Comparison of ENCODE assay signal across 1 cellular context in the genomic region with DNA sequence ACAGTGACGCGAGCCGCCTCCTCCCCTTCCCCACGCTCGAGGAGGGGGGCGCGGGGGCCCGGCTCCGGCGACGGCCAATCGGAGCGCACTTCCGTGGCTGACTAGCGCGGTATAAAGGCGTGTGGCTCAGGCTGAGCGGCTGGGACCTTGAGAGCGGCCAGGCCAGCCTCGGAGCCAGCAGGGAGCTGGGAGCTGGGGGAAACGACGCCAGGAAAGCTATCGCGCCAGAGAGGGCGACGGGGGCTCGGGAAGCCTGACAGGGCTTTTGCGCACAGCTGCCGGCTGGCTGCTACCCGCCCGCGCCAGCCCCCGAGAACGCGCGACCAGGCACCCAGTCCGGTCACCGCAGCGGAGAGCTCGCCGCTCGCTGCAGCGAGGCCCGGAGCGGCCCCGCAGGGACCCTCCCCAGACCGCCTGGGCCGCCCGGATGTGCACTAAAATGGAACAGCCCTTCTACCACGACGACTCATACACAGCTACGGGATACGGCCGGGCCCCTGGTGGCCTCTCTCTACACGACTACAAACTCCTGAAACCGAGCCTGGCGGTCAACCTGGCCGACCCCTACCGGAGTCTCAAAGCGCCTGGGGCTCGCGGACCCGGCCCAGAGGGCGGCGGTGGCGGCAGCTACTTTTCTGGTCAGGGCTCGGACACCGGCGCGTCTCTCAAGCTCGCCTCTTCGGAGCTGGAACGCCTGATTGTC.
TF ChIP-seq lines count a peak whose summit lies in the region.

A gene (plus strand): TSS at position 142 of the 703 bp plus-strand sequence. CDS start 286 bp downstream, at position 428.

TF ChIP-seq in K562, 482 proteins besides CTCF, POLR2A, EP300 and RAD21 (continued from another document and continues in another):
- TF ChIP-seq, protein P1, sequence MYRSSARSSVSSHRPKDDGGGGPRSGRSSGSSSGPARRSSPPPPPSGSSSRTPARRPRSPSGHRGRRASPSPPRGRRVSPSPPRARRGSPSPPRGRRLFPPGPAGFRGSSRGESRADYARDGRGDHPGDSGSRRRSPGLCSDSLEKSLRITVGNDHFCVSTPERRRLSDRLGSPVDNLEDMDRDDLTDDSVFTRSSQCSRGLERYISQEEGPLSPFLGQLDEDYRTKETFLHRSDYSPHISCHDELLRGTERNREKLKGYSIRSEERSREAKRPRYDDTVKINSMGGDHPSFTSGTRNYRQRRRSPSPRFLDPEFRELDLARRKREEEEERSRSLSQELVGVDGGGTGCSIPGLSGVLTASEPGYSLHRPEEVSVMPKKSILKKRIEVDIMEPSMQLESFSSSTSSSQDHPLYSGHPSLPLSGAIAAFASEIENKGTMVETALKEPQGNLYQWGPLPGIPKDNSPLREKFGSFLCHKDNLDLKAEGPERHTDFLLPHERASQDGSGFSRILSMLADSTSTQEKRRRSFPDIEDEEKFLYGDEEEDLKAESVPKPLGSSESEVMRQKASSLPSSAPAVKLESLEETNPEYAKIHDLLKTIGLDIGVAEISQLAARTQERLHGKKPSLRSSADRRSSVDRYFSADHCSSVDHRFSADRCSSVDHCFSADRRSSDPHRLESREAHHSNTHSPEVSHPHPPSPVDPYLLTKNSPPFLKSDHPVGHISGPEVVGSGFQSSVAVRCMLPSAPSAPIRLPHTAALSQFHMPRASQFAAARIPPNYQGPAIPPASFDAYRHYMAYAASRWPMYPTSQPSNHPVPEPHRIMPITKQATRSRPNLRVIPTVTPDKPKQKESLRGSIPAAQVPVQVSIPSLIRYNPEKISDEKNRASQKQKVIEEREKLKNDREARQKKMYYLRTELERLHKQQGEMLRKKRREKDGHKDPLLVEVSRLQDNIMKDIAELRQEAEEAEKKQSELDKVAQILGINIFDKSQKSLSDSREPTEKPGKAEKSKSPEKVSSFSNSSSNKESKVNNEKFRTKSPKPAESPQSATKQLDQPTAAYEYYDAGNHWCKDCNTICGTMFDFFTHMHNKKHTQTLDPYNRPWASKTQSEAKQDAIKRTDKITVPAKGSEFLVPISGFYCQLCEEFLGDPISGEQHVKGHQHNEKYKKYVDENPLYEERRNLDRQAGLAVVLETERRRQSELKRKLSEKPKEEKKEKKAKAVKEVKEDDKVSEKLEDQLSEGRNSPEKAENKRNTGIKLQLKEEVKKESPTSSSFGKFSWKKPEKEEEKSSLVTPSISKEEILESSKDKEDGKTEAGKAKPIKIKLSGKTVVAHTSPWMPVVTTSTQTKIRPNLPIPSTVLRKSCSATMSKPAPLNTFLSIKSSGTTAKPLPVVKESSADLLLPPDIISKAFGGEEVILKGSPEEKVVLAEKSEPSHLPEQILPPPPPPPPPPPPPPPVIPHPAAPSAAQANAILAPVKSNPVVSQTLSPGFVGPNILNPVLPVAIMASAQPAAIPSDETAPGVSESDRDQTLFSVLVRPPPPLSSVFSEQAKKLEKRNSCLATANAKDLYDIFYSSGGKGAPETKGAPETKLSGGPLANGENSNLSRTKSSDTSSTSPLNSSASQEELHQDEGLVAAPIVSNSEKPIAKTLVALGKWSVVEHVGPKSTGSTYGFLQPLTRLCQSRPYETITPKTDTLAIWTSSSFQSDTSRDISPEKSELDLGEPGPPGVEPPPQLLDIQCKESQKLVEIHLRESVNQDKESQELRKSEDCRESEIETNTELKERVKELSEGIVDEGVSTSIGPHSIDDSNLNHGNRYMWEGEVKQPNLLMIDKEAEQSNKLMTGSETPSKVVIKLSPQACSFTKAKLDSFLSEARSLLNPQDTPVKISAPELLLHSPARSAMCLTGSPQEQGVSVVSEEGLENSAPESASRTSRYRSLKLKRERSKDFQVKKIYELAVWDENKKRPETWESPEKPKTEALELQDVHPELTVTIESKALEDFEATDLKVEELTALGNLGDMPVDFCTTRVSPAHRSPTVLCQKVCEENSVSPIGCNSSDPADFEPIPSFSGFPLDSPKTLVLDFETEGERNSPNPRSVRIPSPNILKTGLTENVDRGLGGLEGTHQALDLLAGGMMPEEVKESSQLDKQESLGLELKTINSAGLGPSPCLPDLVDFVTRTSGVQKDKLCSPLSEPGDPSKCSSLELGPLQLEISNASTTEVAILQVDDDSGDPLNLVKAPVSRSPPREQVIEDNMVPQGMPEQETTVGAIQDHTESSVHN (IDR thresholded peaks at IDR 0.05; ENCODE audit: borderline replicate concordance in 1 of 2, low read depth in 1 of 2), result no peak
- TF ChIP-seq FOXK1 (CRISPR knock-in tag; IDR thresholded peaks at IDR 0.05; ENCODE audit: borderline replicate concordance), result peak; percentile 58; the same call in 1 of the 2 replicates
- TF ChIP-seq, protein P2, sequence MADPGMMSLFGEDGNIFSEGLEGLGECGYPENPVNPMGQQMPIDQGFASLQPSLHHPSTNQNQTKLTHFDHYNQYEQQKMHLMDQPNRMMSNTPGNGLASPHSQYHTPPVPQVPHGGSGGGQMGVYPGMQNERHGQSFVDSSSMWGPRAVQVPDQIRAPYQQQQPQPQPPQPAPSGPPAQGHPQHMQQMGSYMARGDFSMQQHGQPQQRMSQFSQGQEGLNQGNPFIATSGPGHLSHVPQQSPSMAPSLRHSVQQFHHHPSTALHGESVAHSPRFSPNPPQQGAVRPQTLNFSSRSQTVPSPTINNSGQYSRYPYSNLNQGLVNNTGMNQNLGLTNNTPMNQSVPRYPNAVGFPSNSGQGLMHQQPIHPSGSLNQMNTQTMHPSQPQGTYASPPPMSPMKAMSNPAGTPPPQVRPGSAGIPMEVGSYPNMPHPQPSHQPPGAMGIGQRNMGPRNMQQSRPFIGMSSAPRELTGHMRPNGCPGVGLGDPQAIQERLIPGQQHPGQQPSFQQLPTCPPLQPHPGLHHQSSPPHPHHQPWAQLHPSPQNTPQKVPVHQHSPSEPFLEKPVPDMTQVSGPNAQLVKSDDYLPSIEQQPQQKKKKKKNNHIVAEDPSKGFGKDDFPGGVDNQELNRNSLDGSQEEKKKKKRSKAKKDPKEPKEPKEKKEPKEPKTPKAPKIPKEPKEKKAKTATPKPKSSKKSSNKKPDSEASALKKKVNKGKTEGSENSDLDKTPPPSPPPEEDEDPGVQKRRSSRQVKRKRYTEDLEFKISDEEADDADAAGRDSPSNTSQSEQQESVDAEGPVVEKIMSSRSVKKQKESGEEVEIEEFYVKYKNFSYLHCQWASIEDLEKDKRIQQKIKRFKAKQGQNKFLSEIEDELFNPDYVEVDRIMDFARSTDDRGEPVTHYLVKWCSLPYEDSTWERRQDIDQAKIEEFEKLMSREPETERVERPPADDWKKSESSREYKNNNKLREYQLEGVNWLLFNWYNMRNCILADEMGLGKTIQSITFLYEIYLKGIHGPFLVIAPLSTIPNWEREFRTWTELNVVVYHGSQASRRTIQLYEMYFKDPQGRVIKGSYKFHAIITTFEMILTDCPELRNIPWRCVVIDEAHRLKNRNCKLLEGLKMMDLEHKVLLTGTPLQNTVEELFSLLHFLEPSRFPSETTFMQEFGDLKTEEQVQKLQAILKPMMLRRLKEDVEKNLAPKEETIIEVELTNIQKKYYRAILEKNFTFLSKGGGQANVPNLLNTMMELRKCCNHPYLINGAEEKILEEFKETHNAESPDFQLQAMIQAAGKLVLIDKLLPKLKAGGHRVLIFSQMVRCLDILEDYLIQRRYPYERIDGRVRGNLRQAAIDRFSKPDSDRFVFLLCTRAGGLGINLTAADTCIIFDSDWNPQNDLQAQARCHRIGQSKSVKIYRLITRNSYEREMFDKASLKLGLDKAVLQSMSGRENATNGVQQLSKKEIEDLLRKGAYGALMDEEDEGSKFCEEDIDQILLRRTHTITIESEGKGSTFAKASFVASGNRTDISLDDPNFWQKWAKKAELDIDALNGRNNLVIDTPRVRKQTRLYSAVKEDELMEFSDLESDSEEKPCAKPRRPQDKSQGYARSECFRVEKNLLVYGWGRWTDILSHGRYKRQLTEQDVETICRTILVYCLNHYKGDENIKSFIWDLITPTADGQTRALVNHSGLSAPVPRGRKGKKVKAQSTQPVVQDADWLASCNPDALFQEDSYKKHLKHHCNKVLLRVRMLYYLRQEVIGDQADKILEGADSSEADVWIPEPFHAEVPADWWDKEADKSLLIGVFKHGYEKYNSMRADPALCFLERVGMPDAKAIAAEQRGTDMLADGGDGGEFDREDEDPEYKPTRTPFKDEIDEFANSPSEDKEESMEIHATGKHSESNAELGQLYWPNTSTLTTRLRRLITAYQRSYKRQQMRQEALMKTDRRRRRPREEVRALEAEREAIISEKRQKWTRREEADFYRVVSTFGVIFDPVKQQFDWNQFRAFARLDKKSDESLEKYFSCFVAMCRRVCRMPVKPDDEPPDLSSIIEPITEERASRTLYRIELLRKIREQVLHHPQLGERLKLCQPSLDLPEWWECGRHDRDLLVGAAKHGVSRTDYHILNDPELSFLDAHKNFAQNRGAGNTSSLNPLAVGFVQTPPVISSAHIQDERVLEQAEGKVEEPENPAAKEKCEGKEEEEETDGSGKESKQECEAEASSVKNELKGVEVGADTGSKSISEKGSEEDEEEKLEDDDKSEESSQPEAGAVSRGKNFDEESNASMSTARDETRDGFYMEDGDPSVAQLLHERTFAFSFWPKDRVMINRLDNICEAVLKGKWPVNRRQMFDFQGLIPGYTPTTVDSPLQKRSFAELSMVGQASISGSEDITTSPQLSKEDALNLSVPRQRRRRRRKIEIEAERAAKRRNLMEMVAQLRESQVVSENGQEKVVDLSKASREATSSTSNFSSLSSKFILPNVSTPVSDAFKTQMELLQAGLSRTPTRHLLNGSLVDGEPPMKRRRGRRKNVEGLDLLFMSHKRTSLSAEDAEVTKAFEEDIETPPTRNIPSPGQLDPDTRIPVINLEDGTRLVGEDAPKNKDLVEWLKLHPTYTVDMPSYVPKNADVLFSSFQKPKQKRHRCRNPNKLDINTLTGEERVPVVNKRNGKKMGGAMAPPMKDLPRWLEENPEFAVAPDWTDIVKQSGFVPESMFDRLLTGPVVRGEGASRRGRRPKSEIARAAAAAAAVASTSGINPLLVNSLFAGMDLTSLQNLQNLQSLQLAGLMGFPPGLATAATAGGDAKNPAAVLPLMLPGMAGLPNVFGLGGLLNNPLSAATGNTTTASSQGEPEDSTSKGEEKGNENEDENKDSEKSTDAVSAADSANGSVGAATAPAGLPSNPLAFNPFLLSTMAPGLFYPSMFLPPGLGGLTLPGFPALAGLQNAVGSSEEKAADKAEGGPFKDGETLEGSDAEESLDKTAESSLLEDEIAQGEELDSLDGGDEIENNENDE (IDR thresholded peaks at IDR 0.05; ENCODE audit: low read depth, low read length), result no peak
- TF ChIP-seq, protein P3, sequence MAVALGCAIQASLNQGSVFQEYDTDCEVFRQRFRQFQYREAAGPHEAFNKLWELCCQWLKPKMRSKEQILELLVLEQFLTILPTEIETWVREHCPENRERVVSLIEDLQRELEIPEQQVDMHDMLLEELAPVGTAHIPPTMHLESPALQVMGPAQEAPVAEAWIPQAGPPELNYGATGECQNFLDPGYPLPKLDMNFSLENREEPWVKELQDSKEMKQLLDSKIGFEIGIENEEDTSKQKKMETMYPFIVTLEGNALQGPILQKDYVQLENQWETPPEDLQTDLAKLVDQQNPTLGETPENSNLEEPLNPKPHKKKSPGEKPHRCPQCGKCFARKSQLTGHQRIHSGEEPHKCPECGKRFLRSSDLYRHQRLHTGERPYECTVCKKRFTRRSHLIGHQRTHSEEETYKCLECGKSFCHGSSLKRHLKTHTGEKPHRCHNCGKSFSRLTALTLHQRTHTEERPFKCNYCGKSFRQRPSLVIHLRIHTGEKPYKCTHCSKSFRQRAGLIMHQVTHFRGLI (CRISPR knock-in tag; IDR thresholded peaks at IDR 0.05), result no peak
- TF ChIP-seq ZNF263 (CRISPR knock-in tag; IDR thresholded peaks at IDR 0.05; ENCODE audit: borderline replicate concordance), result peak; percentile 71; the same call in 1 of the 2 replicates
- TF ChIP-seq ATF7 (IDR thresholded peaks at IDR 0.05), result peak; percentile 90
- TF ChIP-seq CEBPB (tag; IDR thresholded peaks at IDR 0.05), result no peak
- TF ChIP-seq, protein P4, sequence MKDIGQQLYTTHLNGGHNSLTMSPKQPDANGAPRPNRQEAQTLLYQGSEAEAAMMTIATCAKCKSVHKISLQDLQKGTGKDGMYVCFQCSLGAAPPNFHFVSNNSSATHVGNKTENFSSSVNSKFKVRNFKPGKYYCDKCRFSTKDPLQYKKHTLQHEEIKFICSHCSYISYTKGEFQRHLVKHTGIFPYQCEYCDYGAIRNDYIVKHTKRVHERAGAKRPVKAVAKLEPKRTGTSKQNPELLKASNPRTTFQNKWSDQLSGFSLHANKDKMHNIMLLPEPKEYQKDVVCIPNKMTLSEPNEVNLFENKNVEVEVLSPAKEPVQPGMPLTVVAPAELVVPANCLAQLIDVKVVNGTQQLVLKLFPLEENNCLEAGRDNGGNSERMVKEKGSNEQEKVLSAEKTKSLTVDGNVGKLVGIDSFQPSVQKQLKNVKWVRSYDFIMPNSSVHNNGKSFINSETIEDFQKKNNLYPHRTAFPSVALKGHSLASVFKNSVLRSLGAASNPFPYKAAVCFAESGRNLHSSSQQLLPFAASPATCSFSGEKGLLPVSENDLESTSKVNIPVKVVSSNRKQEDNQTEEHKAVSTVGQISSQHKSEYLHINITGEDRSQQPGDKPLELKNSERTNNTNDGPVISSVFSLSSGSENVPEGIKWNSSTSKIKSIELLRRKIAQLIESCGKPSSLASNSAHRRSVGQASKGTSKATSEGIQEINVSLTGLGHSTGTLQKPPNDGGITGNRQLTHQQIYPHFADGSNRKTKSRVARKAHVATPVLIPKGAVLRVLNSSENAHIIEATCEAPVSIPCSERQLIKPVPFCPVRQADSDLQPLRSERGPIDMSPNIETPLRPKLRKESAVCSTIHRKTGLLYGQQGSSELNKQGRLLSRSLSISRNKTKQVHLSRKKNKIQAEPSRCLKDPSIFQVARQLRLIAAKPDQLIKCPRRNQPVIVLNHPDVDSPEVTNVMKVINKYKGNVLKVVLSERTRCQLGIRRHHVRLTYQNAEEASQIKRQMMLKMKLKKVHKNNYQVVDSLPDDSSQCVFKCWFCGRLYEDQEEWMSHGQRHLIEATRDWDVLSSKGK (CRISPR knock-in tag; IDR thresholded peaks at IDR 0.05), result no peak
- no peak for TF ChIP-seq BRD9 (IDR thresholded peaks at IDR 0.05; ENCODE audit: low read depth, partially characterized antibody)
- TF ChIP-seq, protein P5, sequence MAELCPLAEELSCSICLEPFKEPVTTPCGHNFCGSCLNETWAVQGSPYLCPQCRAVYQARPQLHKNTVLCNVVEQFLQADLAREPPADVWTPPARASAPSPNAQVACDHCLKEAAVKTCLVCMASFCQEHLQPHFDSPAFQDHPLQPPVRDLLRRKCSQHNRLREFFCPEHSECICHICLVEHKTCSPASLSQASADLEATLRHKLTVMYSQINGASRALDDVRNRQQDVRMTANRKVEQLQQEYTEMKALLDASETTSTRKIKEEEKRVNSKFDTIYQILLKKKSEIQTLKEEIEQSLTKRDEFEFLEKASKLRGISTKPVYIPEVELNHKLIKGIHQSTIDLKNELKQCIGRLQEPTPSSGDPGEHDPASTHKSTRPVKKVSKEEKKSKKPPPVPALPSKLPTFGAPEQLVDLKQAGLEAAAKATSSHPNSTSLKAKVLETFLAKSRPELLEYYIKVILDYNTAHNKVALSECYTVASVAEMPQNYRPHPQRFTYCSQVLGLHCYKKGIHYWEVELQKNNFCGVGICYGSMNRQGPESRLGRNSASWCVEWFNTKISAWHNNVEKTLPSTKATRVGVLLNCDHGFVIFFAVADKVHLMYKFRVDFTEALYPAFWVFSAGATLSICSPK (IDR thresholded peaks at IDR 0.05; ENCODE audit: borderline replicate concordance), result no peak
- TF ChIP-seq ZNF324 (CRISPR knock-in tag; IDR thresholded peaks at IDR 0.05), result no peak
- TF ChIP-seq FOSL1 (tag; conservative IDR thresholded peaks at IDR 0.05), result 0 out of 2 replicates have a peak, but pooled peaks have one; percentile 53
- TF ChIP-seq RFX1 (IDR thresholded peaks at IDR 0.05), result no peak
- peak; percentile 78 for TF ChIP-seq NEUROD1 (IDR thresholded peaks at IDR 0.05; ENCODE audit: borderline replicate concordance, low read depth, low read length, partially characterized antibody)
- peak; percentile 44 for TF ChIP-seq ZFP36 (IDR thresholded peaks at IDR 0.05; ENCODE audit: low read depth, low read length, partially characterized antibody)
- no peak for TF ChIP-seq SRSF9 (IDR thresholded peaks at IDR 0.05; ENCODE audit: borderline replicate concordance, low read depth, low read length)
- no peak for TF ChIP-seq ZNF140 (CRISPR knock-in tag; IDR thresholded peaks at IDR 0.05)
- peak; percentile 64; the same call in 1 of the 2 replicates for TF ChIP-seq CHCHD3 (CRISPR knock-in tag; IDR thresholded peaks at IDR 0.05)
- no peak for TF ChIP-seq SLC30A9 (CRISPR knock-in tag; IDR thresholded peaks at IDR 0.05)
- no peak for TF ChIP-seq RBM39 (optimal IDR thresholded peaks at IDR 0.05; ENCODE audit: low read depth, low read length)
- TF ChIP-seq TEAD1 (CRISPR knock-in tag; IDR thresholded peaks at IDR 0.05), result peak; percentile 6 to 31; a peak in 2 of 4 replicates
